In the genomic region with DNA sequence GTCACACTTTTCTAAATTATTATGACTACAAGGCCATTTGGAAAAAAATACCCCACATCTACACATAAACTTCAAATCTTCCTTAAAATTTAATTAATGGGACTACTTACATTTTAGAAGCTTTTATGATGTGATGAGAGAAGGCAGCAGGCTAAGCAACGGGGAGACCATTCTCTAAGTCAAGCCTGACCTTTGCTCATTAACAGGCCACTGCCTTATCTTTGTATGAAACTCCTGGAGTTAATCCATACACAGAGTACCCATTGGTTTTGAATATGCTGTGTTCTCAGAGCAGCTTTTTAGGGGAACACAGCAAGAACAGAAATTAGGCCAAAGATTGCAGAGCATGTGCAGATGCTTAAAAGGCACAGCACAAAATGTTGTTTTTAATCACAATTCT, we compare ENCODE assay signal across 29 cellular contexts. TPM values are rescaled to one million over a fixed set of nuclear protein-coding genes. Genes with fewer than 3 reads are reported as not detected.
"Had no signal": no experiment of that assay in that cellular context is flagged by ENCODE, and none has a peak within 500 bp of the region (broad histone marks: within the 10 kb centered on the region; RNA-seq: fewer than 3 reads in every experiment).

No MANE protein-coding gene starts in this region.

- ATAC-seq: heart right ventricle; left cardiac atrium; left lung; lower lobe of right lung; naive thymus-derived CD8-positive, alpha-beta T cell; pancreas; right cardiac atrium; sciatic nerve; stimulated activated effector memory CD8-positive, alpha-beta T cell treated with anti-CD3 and anti-CD28 coated beads, Interleukin-12 subunit alpha, Interleukin-12 subunit beta, amount 100 ng/mL, for 72 hours; upper lobe of right lung had no signal

- H3K4me1 ChIP-seq: heart right ventricle, left lung, lower lobe of right lung, prostate gland, spleen, suprapubic skin, upper lobe of right lung had no signal

- DNase-seq: heart right ventricle; kidney glomerular epithelial cell; left cardiac atrium; left lung; lower lobe of right lung; mammary epithelial cell; mesenchymal stem cell; naive thymus-derived CD8-positive, alpha-beta T cell; nephron progenitor cell; nucleus accumbens; pancreas; retina; right cardiac atrium; spleen; stimulated activated CD4-positive, alpha-beta T cell treated with anti-CD3 and anti-CD28 coated beads, Interleukin-4, amount 100 ng/mL, for 24 hours; stimulated activated naive CD4-positive, alpha-beta T cell; tibial artery; trophoblast cell; upper lobe of right lung had no signal

- H3K27ac Mint-ChIP-seq: naive thymus-derived CD8-positive, alpha-beta T cell; stimulated activated effector memory CD8-positive, alpha-beta T cell treated with anti-CD3 and anti-CD28 coated beads, Interleukin-12 subunit alpha, Interleukin-12 subunit beta, amount 100 ng/mL, for 72 hours; stimulated activated naive CD8-positive, alpha-beta T cell treated with anti-CD3 and anti-CD28 coated beads, Interleukin-15, Interleukin-2, amounts not matched to agents 100 ng/mL and 50 ng/mL, for 24 hours had no signal

- H3K4me3 Mint-ChIP-seq: naive thymus-derived CD8-positive, alpha-beta T cell; nephron progenitor cell; stimulated activated effector memory CD8-positive, alpha-beta T cell treated with anti-CD3 and anti-CD28 coated beads, Interleukin-12 subunit alpha, Interleukin-12 subunit beta, amount 100 ng/mL, for 72 hours; stimulated activated naive CD8-positive, alpha-beta T cell treated with anti-CD3 and anti-CD28 coated beads, Interleukin-15, Interleukin-2, amounts not matched to agents 100 ng/mL and 50 ng/mL, for 24 hours had no signal

- H3K4me1 Mint-ChIP-seq: naive thymus-derived CD8-positive, alpha-beta T cell; stimulated activated effector memory CD8-positive, alpha-beta T cell treated with anti-CD3 and anti-CD28 coated beads, Interleukin-12 subunit alpha, Interleukin-12 subunit beta, amount 100 ng/mL, for 72 hours had no signal

- FAIRE-seq: keratinocyte, pancreas, urothelium cell line had no signal

- H3K4me3 ChIP-seq: heart right ventricle, hepatocyte, left lung, lower lobe of right lung, pancreas, prostate gland, skin epidermis, spleen, suprapubic skin, thoracic aorta, tibial artery, upper lobe of right lung had no signal

- H3K9me3 ChIP-seq: heart right ventricle, left lung, lower lobe of right lung, pancreas, prostate gland, spleen, suprapubic skin, thoracic aorta, tibial artery, upper lobe of right lung had no signal

- H3K36me3 ChIP-seq: heart right ventricle, left lung, lower lobe of right lung, pancreas, prostate gland, spleen, suprapubic skin, thoracic aorta, tibial artery, upper lobe of right lung had no signal

- H3K27ac ChIP-seq: heart right ventricle, hepatocyte, left lung, lower lobe of right lung, pancreas, prostate gland, skin epidermis, spleen, suprapubic skin, thoracic aorta, tibial artery, upper lobe of right lung had no signal

- H3K27me3 ChIP-seq: heart right ventricle, hepatocyte, left lung, pancreas, spleen, suprapubic skin, tibial artery, upper lobe of right lung had no signal

- H3K36me3 Mint-ChIP-seq: naive thymus-derived CD8-positive, alpha-beta T cell; stimulated activated effector memory CD8-positive, alpha-beta T cell treated with anti-CD3 and anti-CD28 coated beads, Interleukin-12 subunit alpha, Interleukin-12 subunit beta, amount 100 ng/mL, for 72 hours had no signal

- H3K27me3 Mint-ChIP-seq: naive thymus-derived CD8-positive, alpha-beta T cell; stimulated activated naive CD8-positive, alpha-beta T cell treated with anti-CD3 and anti-CD28 coated beads, Interleukin-15, Interleukin-2, amounts not matched to agents 100 ng/mL and 50 ng/mL, for 24 hours had no signal

RNA-seq across cellular contexts. Expression of a gene that starts 35.5 kb away (rescaled TPM):
- total RNA-seq: naive thymus-derived CD8-positive, alpha-beta T cell had no signal
- polyA plus RNA-seq: naive thymus-derived CD8-positive, alpha-beta T cell had no signal
